Comparison of ENCODE assay signal across 14 cellular contexts in the genomic region with DNA sequence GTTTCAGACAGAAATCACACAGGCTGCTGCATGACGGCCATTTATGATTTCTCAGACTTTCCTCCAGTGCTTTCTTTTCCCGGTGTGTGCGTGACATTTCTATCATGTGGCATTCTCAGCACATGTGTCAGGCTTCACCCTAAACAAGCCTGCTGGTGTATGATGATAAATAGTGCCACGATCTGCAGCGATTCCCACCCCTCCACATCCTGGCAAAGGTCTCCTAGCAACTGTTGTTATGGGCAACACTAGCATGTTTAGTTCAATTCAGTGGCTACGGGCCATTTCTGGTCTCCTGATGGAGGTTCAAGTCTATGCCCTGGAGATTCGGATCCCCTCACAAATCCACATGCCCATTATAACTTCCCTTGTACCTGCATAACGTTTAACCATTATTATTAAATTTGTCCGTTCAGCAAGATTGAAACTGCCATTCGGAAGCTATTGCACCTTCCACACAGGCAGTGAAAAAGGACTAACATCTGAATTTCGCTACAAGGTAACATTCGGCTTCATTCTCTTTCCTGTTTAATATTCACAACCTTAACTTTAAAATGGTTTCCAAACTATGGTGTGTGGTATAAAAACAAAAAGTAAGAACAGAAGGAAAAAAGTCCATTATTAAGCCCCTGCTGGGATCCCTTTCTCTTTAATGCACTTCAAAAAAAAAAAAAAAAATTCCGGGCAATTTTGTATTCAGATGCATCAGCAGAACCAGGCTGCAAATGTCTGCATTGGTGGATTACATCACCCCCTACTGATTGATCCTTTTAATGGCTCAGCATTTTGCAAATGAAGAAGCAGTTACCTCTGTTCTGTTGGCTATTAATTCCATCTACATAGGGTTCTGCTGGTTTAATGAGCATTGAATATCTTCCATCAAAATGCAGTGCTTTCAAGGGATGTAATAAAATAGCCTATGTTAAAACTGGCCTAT.
A peak's percentile ranks its signal among the peaks of the same experiment; 100 is the strongest.
DNase-seq lines count a peak whose midpoint lies in the region; ATAC-seq and TF ChIP-seq lines count a peak whose summit lies in the region.
"Had no signal": no experiment of that assay in that cellular context is flagged by ENCODE, and none has a peak within 500 bp of the region (broad histone marks: within the 10 kb centered on the region; RNA-seq: fewer than 3 reads in every experiment).

No MANE protein-coding gene starts in this region.

- intact Hi-C loops in spleen (cut with DNase I; ENCODE audit: low total_unique reads) = no loop called here

- DNase-seq in AG10803 (ENCODE audit: low read depth) (peak; percentile 8), H7 (peak; percentile 60), SK-MEL-5 (ENCODE audit: low read depth, low spot score) (peak; percentile 32), iris pigment epithelial cell (ENCODE audit: low read depth) (peak; percentile 8), spleen (no peak), G401 (ENCODE audit: low spot score) (no peak), islet precursor cell (no peak)
- DNase-seq: activated CD4-positive, CD25-positive, alpha-beta regulatory T cell; Calu3; left ventricle myocardium superior; SJCRH30 had no signal

- ATAC-seq in HG03025 (IDR thresholded peaks at IDR 0.05; ENCODE audit: low FRiP score, unreplicated experiment) = no peak
- ATAC-seq: activated T-helper 17 cell treated with anti-CD3 and anti-CD28 coated beads, Interleukin-2, amount 50 U/mL, for 72 hours; left ventricle myocardium superior had no signal

- H3K36me3 ChIP-seq in H7 (replicated peaks; ENCODE audit: control insufficient read depth, insufficient read depth, low read length) = no peaks in the 10 kb centered on the region
- no peaks in the 10 kb centered on the region for H3K36me3 ChIP-seq in spleen
- H3K36me3 ChIP-seq: SJCRH30 had no signal

- peaks cover 0 to 6% (median 0%) of the 10 kb centered on the region in 8 donors for H3K9me3 ChIP-seq in spleen
- H3K9me3 ChIP-seq: SJCRH30 had no signal

- H3K27me3 ChIP-seq in H7 (ENCODE audit: control insufficient read depth, insufficient read depth, low read length) (no peaks in the 10 kb centered on the region), spleen (replicated peaks in 1 of 7) (peaks cover 0 to 41% (median 0%) of the 10 kb centered on the region in 7 donors)
- H3K27me3 ChIP-seq: SJCRH30 had no signal

- H3K4me1 ChIP-seq in spleen = no peaks in the 10 kb centered on the region
- H3K4me1 ChIP-seq: parathyroid adenoma had no signal

- TF ChIP-seq POLR2A in spleen (IDR thresholded peaks at IDR 0.05) = no peak

- peak; percentile 16; the same call in 1 of the 2 replicates for TF ChIP-seq CTCF in AG10803 (conservative IDR thresholded peaks at IDR 0.05; ENCODE audit: low read length)
- TF ChIP-seq CTCF in spleen (IDR thresholded peaks at IDR 0.05 in 8 of 11, conservative IDR thresholded peaks at IDR 0.05 in 3 of 11) = no peak

- in situ Hi-C loops in SK-MEL-5 (cut with HindIII; ENCODE audit: low pct_unique_long_range_greater_than_20kb, low sequenced_read_pairs) = no loop called here
- in situ Hi-C loops in G401 (cut with HindIII; ENCODE audit: low sequenced_read_pairs) = no loop called here

- 36 to 53% (median 48%) methylated on average over 13 of the region's 13 CpGs for WGBS in spleen, 5 donors

- no peak overlapping the region for H3K4me3 ChIP-seq in AG10803 (ENCODE audit: low read length)
- H3K4me3 ChIP-seq in H7 (ENCODE audit: insufficient read depth, low read depth, low read length) = no peak overlapping the region
- H3K4me3 ChIP-seq in spleen = no peak overlapping the region
- H3K4me3 ChIP-seq: SJCRH30 had no signal

- H3K27ac ChIP-seq in spleen = no peak overlapping the region
- H3K27ac ChIP-seq: parathyroid adenoma, SJCRH30 had no signal

Comparison
In these comparisons a context has a peak if more than half of its experiments do, and no peak if none do; other contexts are left out.
1. DNase-seq: peak in AG10803 (single experiment), H7 (single experiment), SK-MEL-5 (single experiment) and iris pigment epithelial cell (single experiment); none in spleen (single experiment), G401 (single experiment) and islet precursor cell (single experiment).